ENCODE assay signal across 14 cellular contexts in genomic region chr19:35224681-35225604, GRCh38. TPM values are rescaled to one million over a fixed set of nuclear protein-coding genes. Genes with fewer than 3 reads are reported as not detected.
DNase-seq lines count a peak whose midpoint lies in the region; ATAC-seq and TF ChIP-seq lines count a peak whose summit lies in the region.
"Had no signal": no experiment of that assay in that cellular context is flagged by ENCODE, and none has a peak within 500 bp of the region (broad histone marks: within the 10 kb centered on the region; RNA-seq: fewer than 3 reads in every experiment).

No MANE protein-coding gene starts in this region.

- BruUV-seq in MCF 10A (replicated peaks; lab: Mats Ljungman, UMichigan) = no TSS peak
- BruUV-seq in mammary epithelial cell (replicated peaks; lab: Mats Ljungman, UMichigan) = no TSS peak

- H3K36me3 ChIP-seq in mammary epithelial cell (ENCODE audit: insufficient read depth, low read length) = no peaks in the 10 kb centered on the region
- H3K36me3 ChIP-seq: BE2C, gastrocnemius medialis had no signal

- H3K79me2 ChIP-seq in mammary epithelial cell (ENCODE audit: insufficient read depth, low read length) = no peaks in the 10 kb centered on the region

- H3K4me1 ChIP-seq in mammary epithelial cell (ENCODE audit: insufficient read depth, low read length) = no peaks in the 10 kb centered on the region
- H3K4me1 ChIP-seq: BE2C, gastrocnemius medialis had no signal

- H3K27ac ChIP-seq in mammary epithelial cell (ENCODE audit: insufficient read depth, low read depth, low read length) = no peak overlapping the region
- H3K27ac ChIP-seq: gastrocnemius medialis had no signal

- no peak overlapping the region for H3K4me3 ChIP-seq in mammary epithelial cell (replicated peaks in 1 of 3; ENCODE audit: insufficient read depth in 1 of 3, low read depth in 2 of 3, low read length in 3 of 3)
- H3K4me3 ChIP-seq: gastrocnemius medialis, GM23248 had no signal

- no peak for TF ChIP-seq CTCF in MCF 10A (IDR thresholded peaks at IDR 0.05; ENCODE audit: unreplicated experiment)
- TF ChIP-seq CTCF in mammary epithelial cell (conservative IDR thresholded peaks at IDR 0.05 in 1 of 2, IDR thresholded peaks at IDR 0.05 in 1 of 2; ENCODE audit: extremely low read depth in 1 of 2, insufficient read depth in 1 of 2, low read depth in 1 of 2, low read length in 2 of 2) = no peak
- no peak for TF ChIP-seq CTCF in activated B cell treated with CpG ODN at 0.5 μM for 24 hours (IDR thresholded peaks at IDR 0.05)
- no peak for TF ChIP-seq CTCF in type B pancreatic cell (conservative IDR thresholded peaks at IDR 0.05)

- H3K4me1 Mint-ChIP-seq in MCF 10A (ENCODE audit: insufficient read depth, unreplicated experiment) = peaks cover 13% of the 10 kb centered on the region
- peaks cover 26% of the 10 kb centered on the region for H3K4me1 Mint-ChIP-seq in activated B cell treated with CpG ODN at 0.5 μM for 24 hours
- no peaks in the 10 kb centered on the region for H3K4me1 Mint-ChIP-seq in type B pancreatic cell (ENCODE audit: unreplicated experiment)

- H3K36me3 Mint-ChIP-seq in MCF 10A (ENCODE audit: insufficient read depth, unreplicated experiment) (no peaks in the 10 kb centered on the region), activated B cell treated with CpG ODN at 0.5 μM for 24 hours (ENCODE audit: low read depth) (no peaks in the 10 kb centered on the region), type B pancreatic cell (no peaks in the 10 kb centered on the region)

- no peaks in the 10 kb centered on the region for H3K9me3 ChIP-seq in mammary epithelial cell (replicated peaks; ENCODE audit: insufficient read depth, low read length)
- H3K9me3 ChIP-seq: BE2C, gastrocnemius medialis had no signal

- 94% methylated on average over 21 of the region's 41 CpGs for WGBS in mammary epithelial cell (ENCODE audit: low coverage, missing lambda C conversion rate)

- no peaks in the 10 kb centered on the region for H3K9me3 Mint-ChIP-seq in MCF 10A (ENCODE audit: unreplicated experiment)
- H3K9me3 Mint-ChIP-seq in activated B cell treated with CpG ODN at 0.5 μM for 24 hours = no peaks in the 10 kb centered on the region
- H3K9me3 Mint-ChIP-seq in type B pancreatic cell = no peaks in the 10 kb centered on the region

- POLR2A ChIA-PET in MCF 10A (lab: Yijun Ruan, JAX) = no interaction called here
- POLR2A ChIA-PET in activated B cell treated with CpG ODN at 0.5 μM for 24 hours (lab: Charles Lee) = interaction anchor here (0.9 to 1.7 kb wide), 4 partner anchors 11 to 43 kb away, joined by 3 to 8 read pairs (median 4); no protein-coding TSS in a partner anchor

- no peak overlapping the region for H3K4me3 Mint-ChIP-seq in MCF 10A (ENCODE audit: unreplicated experiment)
- H3K4me3 Mint-ChIP-seq in activated B cell treated with CpG ODN at 0.5 μM for 24 hours = no peak overlapping the region
- H3K4me3 Mint-ChIP-seq in type B pancreatic cell = no peak overlapping the region

- in situ Hi-C loops in mammary epithelial cell (cut with MboI; ENCODE audit: low sequenced_read_pairs in 2 of 2) = no loop called here

- H3K4me2 ChIP-seq in mammary epithelial cell (ENCODE audit: insufficient read depth, low read depth, low read length) = no peak overlapping the region

- H3K27me3 ChIP-seq in mammary epithelial cell (ENCODE audit: insufficient read depth, low read length) = no peaks in the 10 kb centered on the region
- H3K27me3 ChIP-seq: BE2C had no signal

- no peak overlapping the region for H3K9ac ChIP-seq in mammary epithelial cell (ENCODE audit: insufficient read depth, low read length)

- H3K27ac Mint-ChIP-seq in MCF 10A (ENCODE audit: low read depth, unreplicated experiment) = peak overlapping the region; percentile 78
- no peak overlapping the region for H3K27ac Mint-ChIP-seq in activated B cell treated with CpG ODN at 0.5 μM for 24 hours
- H3K27ac Mint-ChIP-seq in type B pancreatic cell = no peak overlapping the region

- ATAC-seq in activated B cell treated with CpG ODN at 0.5 μM for 24 hours (ENCODE audit: low read depth) (peak; percentile 85), left lobe of liver (peak; percentile 62), GM21737 (IDR thresholded peaks at IDR 0.05; ENCODE audit: unreplicated experiment) (no peak)
- ATAC-seq: gastrocnemius medialis had no signal

- no peak overlapping the region for H2AFZ ChIP-seq in mammary epithelial cell (ENCODE audit: low read depth, low read length)
- H2AFZ ChIP-seq: GM23248 had no signal

- intact Hi-C loops in MCF 10A (cut with micrococcal nuclease) = no loop called here
- intact Hi-C loops in mammary epithelial cell (cut with micrococcal nuclease) = no loop called here
- intact Hi-C loops in activated B cell treated with CpG ODN at 0.5 μM for 24 hours (cut with micrococcal nuclease) = no loop called here

- H3K27me3 Mint-ChIP-seq in MCF 10A (ENCODE audit: insufficient read depth, unreplicated experiment) (no peaks in the 10 kb centered on the region), activated B cell treated with CpG ODN at 0.5 μM for 24 hours (no peaks in the 10 kb centered on the region), type B pancreatic cell (no peaks in the 10 kb centered on the region)

- dilution Hi-C loops in mammary epithelial cell (cut with HindIII; ENCODE audit: low sequenced_read_pairs) = loop anchor here (5.0 kb wide), 3 partner anchors 33 to 128 kb away; partner anchors contain the start of genes FXYD1 and LGI4

- DNase-seq in MCF 10A (ENCODE audit: unreplicated experiment) = no peak
- no peak for DNase-seq in mammary epithelial cell
- DNase-seq in activated B cell treated with CpG ODN at 0.5 μM for 24 hours = peak; percentile 25
- peak; percentile 43 for DNase-seq in left lobe of liver (ENCODE audit: low spot score)
- peak; percentile 60 for DNase-seq in type B pancreatic cell (ENCODE audit: extremely low spot score, unreplicated experiment)
- no peak for DNase-seq in superior temporal gyrus (ENCODE audit: extremely low spot score)
- DNase-seq in cerebellum (ENCODE audit: low spot score) = no peak
- DNase-seq: activated naive CD4-positive, alpha-beta T cell treated with Interleukin-2 at 50 U/mL for 16 hours; BE2C; gastrocnemius medialis; GF-D8; GM23248 had no signal

- CTCF ChIA-PET in MCF 10A (lab: Yijun Ruan, JAX) (interaction anchor here (0.6 kb wide), 1 partner anchor 848 kb away, joined by 5 read pairs; no protein-coding TSS in a partner anchor), mammary epithelial cell (lab: Charles Lee; ENCODE audit: low non-redundant PET) (no interaction called here), activated B cell treated with CpG ODN at 0.5 μM for 24 hours (lab: Charles Lee) (no interaction called here)

- no peaks in the 10 kb centered on the region for H4K20me1 ChIP-seq in mammary epithelial cell (ENCODE audit: insufficient read depth, low read length)

RNA-seq across cellular contexts. Expression of gene FAM187B, which starts 3.6 kb away (rescaled TPM):
- total RNA-seq in MCF 10A (2022) (not detected in 2 replicates), mammary epithelial cell (not detected), activated B cell treated with CpG ODN at 0.5 μM for 24 hours (not detected in 2 replicates), left lobe of liver (not detected), type B pancreatic cell (ENCODE audit: low replicate concordance) (not detected in 2 replicates), cerebellum (not detected)
- polyA plus RNA-seq in mammary epithelial cell = not detected
- polyA minus RNA-seq in mammary epithelial cell = not detected
- total RNA-seq: gastrocnemius medialis, GM23248, lung microvascular endothelial cell had no signal
- polyA plus RNA-seq: GM23248 had no signal

RNA-seq across cellular contexts. Expression of gene LSR, which starts 23.9 kb away (rescaled TPM):
- total RNA-seq in MCF 10A (2022) (60.6 and 64.1 TPM in 2 replicates), mammary epithelial cell (100 to 1,000 TPM in 1 of 2 donors, 10 to 100 TPM in 1; 91.5 to 166 TPM), activated B cell treated with CpG ODN at 0.5 μM for 24 hours (16.4 and 18.0 TPM in 2 replicates), left lobe of liver (103 TPM), type B pancreatic cell (ENCODE audit: low replicate concordance) (78.5 and 155 TPM in 2 replicates), cerebellum (2.6 TPM)
- polyA plus RNA-seq in mammary epithelial cell = 133 TPM
- polyA minus RNA-seq in mammary epithelial cell = 97.9 TPM
- total RNA-seq: GM23248 had no signal

RNA-seq across cellular contexts. Expression of gene USF2, which starts 43.8 kb away (rescaled TPM):
- 81.6 and 95.7 TPM in 2 replicates for total RNA-seq in MCF 10A (2022)
- 10 to 100 TPM; 65.7 to 82.1 TPM for total RNA-seq in mammary epithelial cell
- 73.9 TPM for polyA plus RNA-seq in mammary epithelial cell
- polyA minus RNA-seq in mammary epithelial cell = 54.0 TPM
- total RNA-seq in activated B cell treated with CpG ODN at 0.5 μM for 24 hours = 233 and 236 TPM in 2 replicates
- total RNA-seq in left lobe of liver = 91.7 TPM
- 107 and 133 TPM in 2 replicates for total RNA-seq in type B pancreatic cell (ENCODE audit: low replicate concordance)
- 39.4 TPM for total RNA-seq in cerebellum

RNA-seq across cellular contexts. Expression of gene HAMP, which starts 57.4 kb away (rescaled TPM):
- total RNA-seq in MCF 10A (2022) (not detected in 2 replicates), mammary epithelial cell (under 1 TPM in 1 of 2 donors, not detected in 1; 0.54 TPM), activated B cell treated with CpG ODN at 0.5 μM for 24 hours (1.3 and 2.2 TPM in 2 replicates), left lobe of liver (37.2 TPM), type B pancreatic cell (ENCODE audit: low replicate concordance) (0.59 and 1.2 TPM in 2 replicates), cerebellum (not detected)
- polyA plus RNA-seq in mammary epithelial cell = not detected
- not detected for polyA minus RNA-seq in mammary epithelial cell
- total RNA-seq: gastrocnemius medialis, GM23248 had no signal
- polyA plus RNA-seq: GM23248 had no signal

Comparison
In these comparisons a context has a peak if more than half of its experiments do, and no peak if none do; other contexts are left out.
1. DNase-seq: peak in activated B cell treated with CpG ODN at 0.5 μM for 24 hours (single experiment), left lobe of liver (single experiment) and type B pancreatic cell (single experiment); none in MCF 10A (single experiment), mammary epithelial cell (single experiment), superior temporal gyrus (single experiment) and cerebellum (single experiment).